In genomic region chr6:21371676-21372161, GRCh38 we compare ENCODE assay signal across 12 cellular contexts.
A peak's percentile ranks its signal among the peaks of the same experiment; 100 is the strongest.
DNase-seq lines count a peak whose midpoint lies in the region; ATAC-seq, FAIRE-seq and TF ChIP-seq lines count a peak whose summit lies in the region.
"Had no signal": no experiment of that assay in that cellular context is flagged by ENCODE, and none has a peak within 500 bp of the region (broad histone marks: within the 10 kb centered on the region; RNA-seq: fewer than 3 reads in every experiment).

No MANE protein-coding gene starts in this region.

- TF ChIP-seq EP300 in gastroesophageal sphincter (IDR thresholded peaks at IDR 0.05): no peak

- peak; percentile 62 for DNase-seq in EH (ENCODE audit: low read depth)
- DNase-seq in SK-MEL-5 (ENCODE audit: low read depth, low spot score): peak; percentile 84
- no peak for DNase-seq in activated T-cell treated with anti-CD3 and anti-CD28 coated beads for 4 hours
- DNase-seq in H54 (ENCODE audit: insufficient read length, low spot score): no peak
- DNase-seq: activated CD4-positive, alpha-beta T cell treated with anti-CD3 and anti-CD28 coated beads for 1 hour; activated naive CD4-positive, alpha-beta T cell treated with Interleukin-2 at 50 U/mL for 16 hours; NCI-H1930; ovary had no signal

- H3K4me3 ChIP-seq in gastroesophageal sphincter (no peak overlapping the region), rectal smooth muscle tissue (ENCODE audit: low read length) (no peak overlapping the region)
- H3K4me3 ChIP-seq: ovary had no signal

- no peaks in the 10 kb centered on the region for H3K36me3 ChIP-seq in gastroesophageal sphincter
- no peaks in the 10 kb centered on the region for H3K36me3 ChIP-seq in rectal smooth muscle tissue (ENCODE audit: control insufficient read depth, insufficient read depth, low read length)
- H3K36me3 ChIP-seq: ovary had no signal

- no peaks in the 10 kb centered on the region for H3K9me3 ChIP-seq in gastroesophageal sphincter
- H3K9me3 ChIP-seq: ovary had no signal

- ATAC-seq in gastroesophageal sphincter: peak; percentile 73
- no peak for ATAC-seq in GM21515 (IDR thresholded peaks at IDR 0.05; ENCODE audit: unreplicated experiment)
- ATAC-seq in GM21367 (IDR thresholded peaks at IDR 0.05; ENCODE audit: unreplicated experiment): no peak

- no peaks in the 10 kb centered on the region for H3K27me3 ChIP-seq in gastroesophageal sphincter
- no peaks in the 10 kb centered on the region for H3K27me3 ChIP-seq in rectal smooth muscle tissue (ENCODE audit: control insufficient read depth, insufficient read depth, low read length)
- H3K27me3 ChIP-seq: ovary had no signal

- in situ Hi-C loops in SK-MEL-5 (cut with HindIII; ENCODE audit: low pct_unique_long_range_greater_than_20kb, low sequenced_read_pairs): no loop called here

- TF ChIP-seq POLR2A in gastroesophageal sphincter (IDR thresholded peaks at IDR 0.05) (no peak), H54 (IDR thresholded peaks at IDR 0.05; ENCODE audit: low read depth, low read length) (no peak)

- WGBS in gastroesophageal sphincter (ENCODE audit: low coverage in 1 of 2), 2 donors: 12 to 29% methylated on average over 5 of the region's 6 CpGs

- H3K27ac ChIP-seq in gastroesophageal sphincter: peak overlapping the region in 1 of 4 donors; percentile 1
- H3K27ac ChIP-seq in rectal smooth muscle tissue (ENCODE audit: low read depth, low read length): peak overlapping the region; percentile 3

- TF ChIP-seq CTCF in gastroesophageal sphincter (IDR thresholded peaks at IDR 0.05): no peak

- H3K4me1 ChIP-seq in gastroesophageal sphincter: peaks cover 0 to 11% (median 0%) of the 10 kb centered on the region in 3 donors
- H3K4me1 ChIP-seq in rectal smooth muscle tissue (ENCODE audit: control insufficient read depth, insufficient read depth, low read length): peaks cover 7% of the 10 kb centered on the region

- no peak for FAIRE-seq in H54 (lab: Jason Lieb, UNC)

- H3K9ac ChIP-seq in rectal smooth muscle tissue (ENCODE audit: low read length): no peak overlapping the region

Comparison
In these comparisons a context has a peak if more than half of its experiments do, and no peak if none do; other contexts are left out.
1. DNase-seq: peak in EH (single experiment) and SK-MEL-5 (single experiment); none in activated T-cell treated with anti-CD3 and anti-CD28 coated beads for 4 hours (single experiment) and H54 (single experiment).